Comparison of ENCODE assay signal across 7 cellular contexts in genomic region chr10:44966129-44966815, GRCh38. TPM values are rescaled to one million over a fixed set of nuclear protein-coding genes. Genes with fewer than 3 reads are reported as not detected.
DNase-seq lines count a peak whose midpoint lies in the region; ATAC-seq lines count a peak whose summit lies in the region.

No MANE protein-coding gene starts in this region.

- H3K27me3 Mint-ChIP-seq in stimulated activated naive CD8-positive, alpha-beta T cell treated with anti-CD3 and anti-CD28 coated beads, Interleukin-15, Interleukin-2, amounts not matched to agents 100 ng/mL and 50 ng/mL, for 24 hours: no peaks in the 10 kb centered on the region

- ATAC-seq in GM19452 (IDR thresholded peaks at IDR 0.05; ENCODE audit: unreplicated experiment) (peak; percentile 42), HG03159 (IDR thresholded peaks at IDR 0.05; ENCODE audit: unreplicated experiment) (peak; percentile 32)

- DNase-seq in ecto neural progenitor cell (ENCODE audit: low spot score) (peak; percentile 8), NCI-H774 (lab: John Stamatoyannopoulos, UW) (no peak), H4 (ENCODE audit: low spot score) (no peak), NCI-H2107 treated with DMSO at 0.1 percent for 48 hours (lab: John Stamatoyannopoulos, UW; ENCODE audit: unreplicated experiment) (no peak)

- peaks cover 65% of the 10 kb centered on the region for H3K4me1 Mint-ChIP-seq in stimulated activated naive CD8-positive, alpha-beta T cell treated with anti-CD3 and anti-CD28 coated beads, Interleukin-15, Interleukin-2, amounts not matched to agents 100 ng/mL and 50 ng/mL, for 24 hours (ENCODE audit: low read depth)

- H3K4me3 Mint-ChIP-seq in stimulated activated naive CD8-positive, alpha-beta T cell treated with anti-CD3 and anti-CD28 coated beads, Interleukin-15, Interleukin-2, amounts not matched to agents 100 ng/mL and 50 ng/mL, for 24 hours: peak overlapping the region; percentile 19

- H3K36me3 Mint-ChIP-seq in stimulated activated naive CD8-positive, alpha-beta T cell treated with anti-CD3 and anti-CD28 coated beads, Interleukin-15, Interleukin-2, amounts not matched to agents 100 ng/mL and 50 ng/mL, for 24 hours (ENCODE audit: low read depth): no peaks in the 10 kb centered on the region

- peak overlapping the region; percentile 76 for H3K27ac Mint-ChIP-seq in stimulated activated naive CD8-positive, alpha-beta T cell treated with anti-CD3 and anti-CD28 coated beads, Interleukin-15, Interleukin-2, amounts not matched to agents 100 ng/mL and 50 ng/mL, for 24 hours

- no peaks in the 10 kb centered on the region for H3K9me3 Mint-ChIP-seq in stimulated activated naive CD8-positive, alpha-beta T cell treated with anti-CD3 and anti-CD28 coated beads, Interleukin-15, Interleukin-2, amounts not matched to agents 100 ng/mL and 50 ng/mL, for 24 hours

RNA-seq across cellular contexts. Expression of gene RASSF4, which starts 6.7 kb away (rescaled TPM):
- 7.6 and 7.8 TPM in 2 replicates for total RNA-seq in H4 (2014; rRNA removed; shearing (Covaris generic))

RNA-seq across cellular contexts. Expression of gene DEPP1, which starts 12.3 kb away (rescaled TPM):
- total RNA-seq in H4 (2014; rRNA removed; shearing (Covaris generic)): 31.7 and 44.2 TPM in 2 replicates

RNA-seq across cellular contexts. Expression of gene ZNF22, which starts 34.5 kb away (rescaled TPM):
- total RNA-seq in H4 (2014; rRNA removed; shearing (Covaris generic)): 18.0 and 18.4 TPM in 2 replicates

RNA-seq across cellular contexts. Expression of gene TMEM72, which starts 55.1 kb away (rescaled TPM):
- total RNA-seq in H4 (2014; rRNA removed; shearing (Covaris generic)): not detected in 2 replicates
